Comparison of ENCODE assay signal across 23 cellular contexts in the genomic region with DNA sequence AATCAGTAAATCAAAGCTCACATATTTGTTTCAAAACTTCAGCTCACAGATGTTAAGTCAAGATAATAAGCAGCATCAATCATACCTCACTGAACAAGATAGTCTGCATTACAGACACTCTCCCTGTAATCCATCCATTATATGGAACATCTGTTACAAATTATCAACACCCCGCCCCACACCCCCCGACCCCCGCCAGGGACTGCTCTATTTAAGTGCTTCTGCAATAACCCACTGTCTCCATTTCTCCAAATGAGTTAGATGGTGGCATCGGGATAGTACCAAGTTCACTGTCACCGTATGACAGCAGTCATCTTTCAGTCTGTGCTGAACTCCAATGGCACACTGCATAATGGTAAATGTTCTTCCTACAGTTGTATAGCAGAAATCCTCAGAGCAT.
"Had no signal": no experiment of that assay in that cellular context is flagged by ENCODE, and none has a peak within 500 bp of the region (broad histone marks: within the 10 kb centered on the region; RNA-seq: fewer than 3 reads in every experiment).

No MANE protein-coding gene starts in this region.

- H3K9ac ChIP-seq: neural progenitor cell, parathyroid adenoma had no signal

- H2AFZ ChIP-seq: hepatocyte, neural progenitor cell, parathyroid adenoma had no signal

- H3K27ac ChIP-seq: epithelial cell of prostate, gastrocnemius medialis, hepatocyte, neural progenitor cell, parathyroid adenoma, right lobe of liver, suprapubic skin, transverse colon, vagina had no signal

- H3K79me2 ChIP-seq: hepatocyte, parathyroid adenoma had no signal

- DNase-seq: effector CD8-positive, alpha-beta T cell; endodermal cell; foreskin fibroblast; gastrocnemius medialis; head of caudate nucleus; kidney; mucosa of descending colon; naive B cell; right lobe of liver; small intestine; stimulated activated CD4-positive, alpha-beta T cell treated with anti-CD3 and anti-CD28 coated beads, Interleukin-15, amount 100 ng/mL, for 24 hours; stimulated activated CD4-positive, alpha-beta T cell treated with anti-CD3 and anti-CD28 coated beads, Interleukin-2, amount 100 ng/mL, for 48 hours; stimulated activated CD8-positive, alpha-beta memory T cell treated with anti-CD3 and anti-CD28 coated beads, Interleukin-4, amount 100 ng/mL, for 48 hours; stimulated activated naive CD4-positive, alpha-beta T cell; stimulated activated naive CD8-positive, alpha-beta T cell treated with anti-CD3 and anti-CD28 coated beads, Interleukin-15, amount 100 ng/mL, for 72 hours; transverse colon had no signal

- H3K27me3 ChIP-seq: gastrocnemius medialis, hepatocyte, neural progenitor cell, right lobe of liver, suprapubic skin, transverse colon, vagina had no signal

- H3K4me3 ChIP-seq: gastrocnemius medialis, hepatocyte, lung, mucosa of descending colon, neural progenitor cell, right lobe of liver, suprapubic skin, transverse colon, vagina had no signal

- H3K36me3 ChIP-seq: gastrocnemius medialis, neural progenitor cell, right lobe of liver, suprapubic skin, transverse colon, vagina had no signal

- H3K9me3 ChIP-seq: gastrocnemius medialis, right lobe of liver, suprapubic skin, transverse colon, vagina had no signal

- H3K4me2 ChIP-seq: hepatocyte, neural progenitor cell had no signal

- FAIRE-seq: kidney, small intestine had no signal
